ENCODE assay signal across 18 cellular contexts in genomic region chr6:137931849-137932465, GRCh38.
DNase-seq lines count a peak whose midpoint lies in the region; ATAC-seq and TF ChIP-seq lines count a peak whose summit lies in the region.
"Had no signal": no experiment of that assay in that cellular context is flagged by ENCODE, and none has a peak within 500 bp of the region (broad histone marks: within the 10 kb centered on the region; RNA-seq: fewer than 3 reads in every experiment).

No MANE protein-coding gene starts in this region.

- no peak for TF ChIP-seq CTCF in OCI-LY3 (IDR thresholded peaks at IDR 0.05; ENCODE audit: low read depth, low read length)

- no peak for DNase-seq in stimulated activated naive CD8-positive, alpha-beta T cell treated with anti-CD3 and anti-CD28 coated beads, Interleukin-15, amount 100 ng/mL, for 72 hours
- DNase-seq in left kidney (ENCODE audit: low read depth, low spot score) (peak; percentile 12), kidney glomerular epithelial cell (lab: John Stamatoyannopoulos, UW) (no peak)
- DNase-seq in activated T-cell treated with anti-CD3 and anti-CD28 coated beads, Interleukin-2, amount 50 U/mL, for 4 hours, result no peak
- no peak for DNase-seq in T-helper 2 cell treated with Interferon-gamma antibody and Interleukin-4, amounts not matched to agents 5 μg/mL and 100 μg/mL, for 36 hours (ENCODE audit: low spot score)
- DNase-seq: 8988T, DMS79 treated with DMSO at 0.1 percent for 48 hours, H7, NCI-H1694 treated with DMSO at 0.1 percent for 48 hours, NCI-H510A, NCI-H774, PC-9, SIG-M5 had no signal

- no peaks in the 10 kb centered on the region for H3K27me3 Mint-ChIP-seq in stimulated activated naive CD8-positive, alpha-beta T cell treated with anti-CD3 and anti-CD28 coated beads, Interleukin-15, Interleukin-2, amounts not matched to agents 100 ng/mL and 50 ng/mL, for 24 hours
- H3K27me3 Mint-ChIP-seq in stimulated activated naive CD8-positive, alpha-beta T cell treated with anti-CD3 and anti-CD28 coated beads, Interleukin-15, amount 100 ng/mL, for 72 hours, result no peaks in the 10 kb centered on the region
- no peaks in the 10 kb centered on the region for H3K27me3 Mint-ChIP-seq in activated T-cell treated with anti-CD3 and anti-CD28 coated beads, Interleukin-2, amount 50 U/mL, for 4 hours (ENCODE audit: low read depth)
- no peaks in the 10 kb centered on the region for H3K27me3 Mint-ChIP-seq in T-helper 2 cell treated with Interferon-gamma antibody and Interleukin-4, amounts not matched to agents 5 μg/mL and 100 μg/mL, for 36 hours (ENCODE audit: low read depth)

- H3K36me3 Mint-ChIP-seq in stimulated activated naive CD8-positive, alpha-beta T cell treated with anti-CD3 and anti-CD28 coated beads, Interleukin-15, Interleukin-2, amounts not matched to agents 100 ng/mL and 50 ng/mL, for 24 hours (ENCODE audit: low read depth), result peaks cover 9% of the 10 kb centered on the region
- H3K36me3 Mint-ChIP-seq in activated T-cell treated with anti-CD3 and anti-CD28 coated beads, Interleukin-2, amount 50 U/mL, for 4 hours (ENCODE audit: insufficient read depth), result no peaks in the 10 kb centered on the region
- H3K36me3 Mint-ChIP-seq in T-helper 2 cell treated with Interferon-gamma antibody and Interleukin-4, amounts not matched to agents 5 μg/mL and 100 μg/mL, for 36 hours (ENCODE audit: low read depth), result peaks cover 3% of the 10 kb centered on the region

- H3K79me2 ChIP-seq in OCI-LY3 (ENCODE audit: low read length), result no peaks in the 10 kb centered on the region

- peak overlapping the region; percentile 56 for H3K4me2 ChIP-seq in OCI-LY3 (ENCODE audit: low read length)
- H3K4me2 ChIP-seq: PC-9 had no signal

- no peaks in the 10 kb centered on the region for H4K20me1 ChIP-seq in OCI-LY3 (ENCODE audit: insufficient read depth, low read length)

- no peak overlapping the region for H3K4me3 Mint-ChIP-seq in stimulated activated naive CD8-positive, alpha-beta T cell treated with anti-CD3 and anti-CD28 coated beads, Interleukin-15, Interleukin-2, amounts not matched to agents 100 ng/mL and 50 ng/mL, for 24 hours
- no peak overlapping the region for H3K4me3 Mint-ChIP-seq in stimulated activated naive CD8-positive, alpha-beta T cell treated with anti-CD3 and anti-CD28 coated beads, Interleukin-15, amount 100 ng/mL, for 72 hours
- no peak overlapping the region for H3K4me3 Mint-ChIP-seq in activated T-cell treated with anti-CD3 and anti-CD28 coated beads, Interleukin-2, amount 50 U/mL, for 4 hours
- no peak overlapping the region for H3K4me3 Mint-ChIP-seq in T-helper 2 cell treated with Interferon-gamma antibody and Interleukin-4, amounts not matched to agents 5 μg/mL and 100 μg/mL, for 36 hours

- no peaks in the 10 kb centered on the region for H3K36me3 ChIP-seq in OCI-LY3 (replicated peaks; ENCODE audit: low read depth, low read length)

- H3K4me3 ChIP-seq in OCI-LY3 (ENCODE audit: low read length), result peak overlapping the region; percentile 34
- H3K4me3 ChIP-seq: PC-9 had no signal

- H3K4me1 ChIP-seq in OCI-LY3 (ENCODE audit: low read length), result peaks cover 50% of the 10 kb centered on the region

- H3K27me3 ChIP-seq in OCI-LY3 (ENCODE audit: low read depth, low read length), result no peaks in the 10 kb centered on the region

- H3K9ac ChIP-seq in OCI-LY3 (ENCODE audit: low read length), result peak overlapping the region; percentile 40

- no peaks in the 10 kb centered on the region for H3K9me3 ChIP-seq in OCI-LY3 (ENCODE audit: insufficient read depth, low read length)

- peak overlapping the region; percentile 32 for H3K27ac Mint-ChIP-seq in stimulated activated naive CD8-positive, alpha-beta T cell treated with anti-CD3 and anti-CD28 coated beads, Interleukin-15, Interleukin-2, amounts not matched to agents 100 ng/mL and 50 ng/mL, for 24 hours
- no peak overlapping the region for H3K27ac Mint-ChIP-seq in stimulated activated naive CD8-positive, alpha-beta T cell treated with anti-CD3 and anti-CD28 coated beads, Interleukin-15, amount 100 ng/mL, for 72 hours
- H3K27ac Mint-ChIP-seq in T-helper 2 cell treated with Interferon-gamma antibody and Interleukin-4, amounts not matched to agents 5 μg/mL and 100 μg/mL, for 36 hours, result no peak overlapping the region

- peak overlapping the region; percentile 45 for H3K27ac ChIP-seq in OCI-LY3 (ENCODE audit: low read length)
- H3K27ac ChIP-seq: PC-9, RWPE1 had no signal

- ATAC-seq in stimulated activated naive CD8-positive, alpha-beta T cell treated with anti-CD3 and anti-CD28 coated beads, Interleukin-15, amount 100 ng/mL, for 72 hours, result no peak
- no peak for ATAC-seq in HG03139 (IDR thresholded peaks at IDR 0.05; ENCODE audit: unreplicated experiment)
- ATAC-seq in activated T-cell treated with anti-CD3 and anti-CD28 coated beads, Interleukin-2, amount 50 U/mL, for 4 hours, result no peak
- ATAC-seq: SK-N-SH treated with all-trans-retinoic acid at 6 μM for 48 hours had no signal

- H3K9me3 Mint-ChIP-seq in stimulated activated naive CD8-positive, alpha-beta T cell treated with anti-CD3 and anti-CD28 coated beads, Interleukin-15, Interleukin-2, amounts not matched to agents 100 ng/mL and 50 ng/mL, for 24 hours, result peaks cover 10% of the 10 kb centered on the region
- H3K9me3 Mint-ChIP-seq in stimulated activated naive CD8-positive, alpha-beta T cell treated with anti-CD3 and anti-CD28 coated beads, Interleukin-15, amount 100 ng/mL, for 72 hours, result peaks cover 8 to 11% of the 10 kb centered on the region in 2 donors
- peaks cover 4% of the 10 kb centered on the region for H3K9me3 Mint-ChIP-seq in activated T-cell treated with anti-CD3 and anti-CD28 coated beads, Interleukin-2, amount 50 U/mL, for 4 hours
- H3K9me3 Mint-ChIP-seq in T-helper 2 cell treated with Interferon-gamma antibody and Interleukin-4, amounts not matched to agents 5 μg/mL and 100 μg/mL, for 36 hours, result peaks cover 12% of the 10 kb centered on the region

- no peak overlapping the region for H2AFZ ChIP-seq in OCI-LY3 (ENCODE audit: low read depth, low read length)
- H2AFZ ChIP-seq: PC-9 had no signal

- H3K4me1 Mint-ChIP-seq in stimulated activated naive CD8-positive, alpha-beta T cell treated with anti-CD3 and anti-CD28 coated beads, Interleukin-15, Interleukin-2, amounts not matched to agents 100 ng/mL and 50 ng/mL, for 24 hours (ENCODE audit: low read depth), result peaks cover 68% of the 10 kb centered on the region
- peaks cover 68% of the 10 kb centered on the region for H3K4me1 Mint-ChIP-seq in stimulated activated naive CD8-positive, alpha-beta T cell treated with anti-CD3 and anti-CD28 coated beads, Interleukin-15, amount 100 ng/mL, for 72 hours
- H3K4me1 Mint-ChIP-seq in activated T-cell treated with anti-CD3 and anti-CD28 coated beads, Interleukin-2, amount 50 U/mL, for 4 hours (ENCODE audit: low read depth), result peaks cover 26% of the 10 kb centered on the region
- peaks cover 32% of the 10 kb centered on the region for H3K4me1 Mint-ChIP-seq in T-helper 2 cell treated with Interferon-gamma antibody and Interleukin-4, amounts not matched to agents 5 μg/mL and 100 μg/mL, for 36 hours (ENCODE audit: low read depth)
